ENCODE assay signal across 2 cellular contexts in the genomic region with DNA sequence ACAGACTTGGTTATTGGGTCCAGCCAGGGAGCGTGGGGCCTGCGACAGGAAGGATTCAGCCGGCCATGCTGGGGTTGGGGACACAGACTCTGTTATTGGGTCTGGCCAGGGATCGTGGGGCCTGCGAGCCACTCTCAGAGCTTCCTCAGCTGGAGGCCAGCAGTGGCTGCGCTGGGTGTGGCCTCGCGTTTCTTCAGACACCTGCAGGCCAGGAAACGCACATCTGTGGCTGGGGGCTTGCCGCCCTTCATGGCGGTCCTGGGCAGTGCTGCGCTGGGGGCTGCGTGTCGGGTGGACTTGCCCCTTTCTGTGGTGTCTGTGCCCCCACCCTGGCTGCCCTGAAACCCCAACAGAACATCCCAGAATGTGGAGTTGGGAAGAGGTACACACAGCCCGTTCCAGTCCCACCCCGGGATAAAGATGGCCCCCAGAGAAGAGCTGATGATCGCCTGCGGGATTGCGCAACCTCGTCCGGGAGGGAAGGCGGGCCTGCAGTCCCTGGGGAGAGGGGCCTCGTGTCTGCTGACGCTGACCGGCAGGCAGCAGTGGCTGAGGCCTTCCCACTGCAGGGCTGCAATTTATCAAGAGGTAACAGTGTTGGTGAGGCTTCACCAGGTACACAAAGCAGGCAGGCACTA.
A peak's percentile ranks its signal among the peaks of the same experiment; 100 is the strongest.
TF ChIP-seq lines count a peak whose summit lies in the region.

No MANE protein-coding gene starts in this region.

TF ChIP-seq in A549, 52 proteins besides CTCF, POLR2A, EP300 and RAD21:
- TF ChIP-seq SREBF2 (IDR thresholded peaks at IDR 0.05), result no peak
- peak; percentile 80 to 90; a peak in 3 of 4 replicates for TF ChIP-seq CEBPB (IDR thresholded peaks at IDR 0.05)

TF ChIP-seq in HepG2, 621 proteins besides CTCF, POLR2A, EP300 and RAD21 (continues in another document):
- TF ChIP-seq ELF1 (CRISPR knock-in tag; IDR thresholded peaks at IDR 0.05) (no peak), YEATS2 (CRISPR knock-in tag; IDR thresholded peaks at IDR 0.05; ENCODE audit: borderline replicate concordance) (no peak), AGO2 (optimal IDR thresholded peaks at IDR 0.05; ENCODE audit: low read depth, low read length) (peak; percentile 80), SALL2 (CRISPR knock-in tag; IDR thresholded peaks at IDR 0.05) (no peak), FOXC1 (CRISPR knock-in tag; IDR thresholded peaks at IDR 0.05; ENCODE audit: borderline replicate concordance) (no peak), RARG (CRISPR knock-in tag; IDR thresholded peaks at IDR 0.05; ENCODE audit: low read depth) (no peak), HOXA5 (CRISPR knock-in tag; IDR thresholded peaks at IDR 0.05) (no peak), NKX3-1 (CRISPR knock-in tag; IDR thresholded peaks at IDR 0.05) (no peak), POLR2AphosphoS5 (IDR thresholded peaks at IDR 0.05; ENCODE audit: low read depth, low read length) (no peak), ZNF615 (CRISPR knock-in tag; IDR thresholded peaks at IDR 0.05; ENCODE audit: borderline replicate concordance) (no peak), TOPORS (CRISPR knock-in tag; IDR thresholded peaks at IDR 0.05) (no peak), SNAI1 (CRISPR knock-in tag; IDR thresholded peaks at IDR 0.05; ENCODE audit: borderline replicate concordance) (no peak), ZNF205 (CRISPR knock-in tag; IDR thresholded peaks at IDR 0.05) (no peak), HNRNPLL (IDR thresholded peaks at IDR 0.05; ENCODE audit: low read depth, low read length, poor library complexity, severe bottlenecking) (peak; percentile 21), GABPB1 (CRISPR knock-in tag; IDR thresholded peaks at IDR 0.05) (no peak), CAMTA2 (CRISPR knock-in tag; IDR thresholded peaks at IDR 0.05; ENCODE audit: borderline replicate concordance) (no peak), TAF1 (CRISPR knock-in tag; IDR thresholded peaks at IDR 0.05) (no peak), HNRNPUL1 (IDR thresholded peaks at IDR 0.05; ENCODE audit: low read depth, low read length) (no peak), TARDBP (CRISPR knock-in tag; IDR thresholded peaks at IDR 0.05) (no peak)
- TF ChIP-seq, protein P1, sequence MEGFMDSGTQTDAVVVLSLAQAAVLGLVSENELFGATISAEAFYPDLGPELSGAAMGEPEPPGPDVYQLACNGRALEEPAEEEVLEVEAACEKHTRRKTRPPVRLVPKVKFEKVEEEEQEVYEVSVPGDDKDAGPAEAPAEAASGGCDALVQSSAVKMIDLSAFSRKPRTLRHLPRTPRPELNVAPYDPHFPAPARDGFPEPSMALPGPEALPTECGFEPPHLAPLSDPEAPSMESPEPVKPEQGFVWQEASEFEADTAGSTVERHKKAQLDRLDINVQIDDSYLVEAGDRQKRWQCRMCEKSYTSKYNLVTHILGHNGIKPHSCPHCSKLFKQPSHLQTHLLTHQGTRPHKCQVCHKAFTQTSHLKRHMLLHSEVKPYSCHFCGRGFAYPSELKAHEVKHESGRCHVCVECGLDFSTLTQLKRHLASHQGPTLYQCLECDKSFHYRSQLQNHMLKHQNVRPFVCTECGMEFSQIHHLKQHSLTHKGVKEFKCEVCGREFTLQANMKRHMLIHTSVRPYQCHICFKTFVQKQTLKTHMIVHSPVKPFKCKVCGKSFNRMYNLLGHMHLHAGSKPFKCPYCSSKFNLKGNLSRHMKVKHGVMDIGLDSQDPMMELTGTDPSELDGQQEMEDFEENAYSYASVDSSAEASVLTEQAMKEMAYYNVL (CRISPR knock-in tag; IDR thresholded peaks at IDR 0.05; ENCODE audit: borderline replicate concordance), result no peak
- TF ChIP-seq, protein P2, sequence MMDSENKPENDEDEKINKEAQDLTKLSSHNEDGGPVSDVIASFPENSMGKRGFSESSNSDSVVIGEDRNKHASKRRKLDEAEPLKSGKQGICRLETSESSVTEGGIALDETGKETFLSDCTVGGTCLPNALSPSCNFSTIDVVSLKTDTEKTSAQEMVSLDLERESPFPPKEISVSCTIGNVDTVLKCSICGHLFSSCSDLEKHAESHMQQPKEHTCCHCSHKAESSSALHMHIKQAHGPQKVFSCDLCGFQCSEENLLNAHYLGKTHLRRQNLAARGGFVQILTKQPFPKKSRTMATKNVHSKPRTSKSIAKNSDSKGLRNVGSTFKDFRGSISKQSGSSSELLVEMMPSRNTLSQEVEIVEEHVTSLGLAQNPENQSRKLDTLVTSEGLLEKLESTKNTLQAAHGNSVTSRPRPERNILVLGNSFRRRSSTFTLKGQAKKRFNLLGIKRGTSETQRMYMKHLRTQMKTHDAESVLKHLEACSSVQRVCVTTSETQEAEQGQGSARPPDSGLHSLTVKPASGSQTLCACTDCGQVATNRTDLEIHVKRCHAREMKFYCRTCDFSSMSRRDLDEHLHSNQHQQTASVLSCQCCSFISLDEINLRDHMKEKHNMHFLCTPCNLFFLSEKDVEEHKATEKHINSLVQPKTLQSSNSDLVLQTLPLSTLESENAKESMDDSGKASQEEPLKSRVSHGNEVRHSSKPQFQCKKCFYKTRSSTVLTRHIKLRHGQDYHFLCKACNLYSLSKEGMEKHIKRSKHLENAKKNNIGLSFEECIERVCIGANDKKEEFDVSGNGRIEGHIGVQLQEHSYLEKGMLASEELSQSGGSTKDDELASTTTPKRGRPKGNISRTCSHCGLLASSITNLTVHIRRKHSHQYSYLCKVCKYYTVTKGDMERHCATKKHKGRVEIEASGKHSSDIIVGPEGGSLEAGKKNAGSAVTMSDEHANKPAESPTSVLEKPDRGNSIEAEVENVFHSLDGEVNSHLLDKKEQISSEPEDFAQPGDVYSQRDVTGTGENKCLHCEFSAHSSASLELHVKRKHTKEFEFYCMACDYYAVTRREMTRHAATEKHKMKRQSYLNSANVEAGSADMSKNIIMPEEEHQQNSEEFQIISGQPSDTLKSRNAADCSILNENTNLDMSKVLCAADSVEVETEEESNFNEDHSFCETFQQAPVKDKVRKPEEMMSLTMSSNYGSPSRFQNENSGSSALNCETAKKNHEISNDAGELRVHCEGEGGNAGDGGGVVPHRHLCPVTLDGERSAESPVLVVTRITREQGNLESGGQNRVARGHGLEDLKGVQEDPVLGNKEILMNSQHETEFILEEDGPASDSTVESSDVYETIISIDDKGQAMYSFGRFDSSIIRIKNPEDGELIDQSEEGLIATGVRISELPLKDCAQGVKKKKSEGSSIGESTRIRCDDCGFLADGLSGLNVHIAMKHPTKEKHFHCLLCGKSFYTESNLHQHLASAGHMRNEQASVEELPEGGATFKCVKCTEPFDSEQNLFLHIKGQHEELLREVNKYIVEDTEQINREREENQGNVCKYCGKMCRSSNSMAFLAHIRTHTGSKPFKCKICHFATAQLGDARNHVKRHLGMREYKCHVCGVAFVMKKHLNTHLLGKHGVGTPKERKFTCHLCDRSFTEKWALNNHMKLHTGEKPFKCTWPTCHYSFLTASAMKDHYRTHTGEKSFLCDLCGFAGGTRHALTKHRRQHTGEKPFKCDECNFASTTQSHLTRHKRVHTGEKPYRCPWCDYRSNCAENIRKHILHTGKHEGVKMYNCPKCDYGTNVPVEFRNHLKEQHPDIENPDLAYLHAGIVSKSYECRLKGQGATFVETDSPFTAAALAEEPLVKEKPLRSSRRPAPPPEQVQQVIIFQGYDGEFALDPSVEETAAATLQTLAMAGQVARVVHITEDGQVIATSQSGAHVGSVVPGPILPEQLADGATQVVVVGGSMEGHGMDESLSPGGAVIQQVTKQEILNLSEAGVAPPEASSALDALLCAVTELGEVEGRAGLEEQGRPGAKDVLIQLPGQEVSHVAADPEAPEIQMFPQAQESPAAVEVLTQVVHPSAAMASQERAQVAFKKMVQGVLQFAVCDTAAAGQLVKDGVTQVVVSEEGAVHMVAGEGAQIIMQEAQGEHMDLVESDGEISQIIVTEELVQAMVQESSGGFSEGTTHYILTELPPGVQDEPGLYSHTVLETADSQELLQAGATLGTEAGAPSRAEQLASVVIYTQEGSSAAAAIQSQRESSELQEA (CRISPR knock-in tag; IDR thresholded peaks at IDR 0.05; ENCODE audit: not compliant biosample characterization), result no peak
- TF ChIP-seq, protein P3, sequence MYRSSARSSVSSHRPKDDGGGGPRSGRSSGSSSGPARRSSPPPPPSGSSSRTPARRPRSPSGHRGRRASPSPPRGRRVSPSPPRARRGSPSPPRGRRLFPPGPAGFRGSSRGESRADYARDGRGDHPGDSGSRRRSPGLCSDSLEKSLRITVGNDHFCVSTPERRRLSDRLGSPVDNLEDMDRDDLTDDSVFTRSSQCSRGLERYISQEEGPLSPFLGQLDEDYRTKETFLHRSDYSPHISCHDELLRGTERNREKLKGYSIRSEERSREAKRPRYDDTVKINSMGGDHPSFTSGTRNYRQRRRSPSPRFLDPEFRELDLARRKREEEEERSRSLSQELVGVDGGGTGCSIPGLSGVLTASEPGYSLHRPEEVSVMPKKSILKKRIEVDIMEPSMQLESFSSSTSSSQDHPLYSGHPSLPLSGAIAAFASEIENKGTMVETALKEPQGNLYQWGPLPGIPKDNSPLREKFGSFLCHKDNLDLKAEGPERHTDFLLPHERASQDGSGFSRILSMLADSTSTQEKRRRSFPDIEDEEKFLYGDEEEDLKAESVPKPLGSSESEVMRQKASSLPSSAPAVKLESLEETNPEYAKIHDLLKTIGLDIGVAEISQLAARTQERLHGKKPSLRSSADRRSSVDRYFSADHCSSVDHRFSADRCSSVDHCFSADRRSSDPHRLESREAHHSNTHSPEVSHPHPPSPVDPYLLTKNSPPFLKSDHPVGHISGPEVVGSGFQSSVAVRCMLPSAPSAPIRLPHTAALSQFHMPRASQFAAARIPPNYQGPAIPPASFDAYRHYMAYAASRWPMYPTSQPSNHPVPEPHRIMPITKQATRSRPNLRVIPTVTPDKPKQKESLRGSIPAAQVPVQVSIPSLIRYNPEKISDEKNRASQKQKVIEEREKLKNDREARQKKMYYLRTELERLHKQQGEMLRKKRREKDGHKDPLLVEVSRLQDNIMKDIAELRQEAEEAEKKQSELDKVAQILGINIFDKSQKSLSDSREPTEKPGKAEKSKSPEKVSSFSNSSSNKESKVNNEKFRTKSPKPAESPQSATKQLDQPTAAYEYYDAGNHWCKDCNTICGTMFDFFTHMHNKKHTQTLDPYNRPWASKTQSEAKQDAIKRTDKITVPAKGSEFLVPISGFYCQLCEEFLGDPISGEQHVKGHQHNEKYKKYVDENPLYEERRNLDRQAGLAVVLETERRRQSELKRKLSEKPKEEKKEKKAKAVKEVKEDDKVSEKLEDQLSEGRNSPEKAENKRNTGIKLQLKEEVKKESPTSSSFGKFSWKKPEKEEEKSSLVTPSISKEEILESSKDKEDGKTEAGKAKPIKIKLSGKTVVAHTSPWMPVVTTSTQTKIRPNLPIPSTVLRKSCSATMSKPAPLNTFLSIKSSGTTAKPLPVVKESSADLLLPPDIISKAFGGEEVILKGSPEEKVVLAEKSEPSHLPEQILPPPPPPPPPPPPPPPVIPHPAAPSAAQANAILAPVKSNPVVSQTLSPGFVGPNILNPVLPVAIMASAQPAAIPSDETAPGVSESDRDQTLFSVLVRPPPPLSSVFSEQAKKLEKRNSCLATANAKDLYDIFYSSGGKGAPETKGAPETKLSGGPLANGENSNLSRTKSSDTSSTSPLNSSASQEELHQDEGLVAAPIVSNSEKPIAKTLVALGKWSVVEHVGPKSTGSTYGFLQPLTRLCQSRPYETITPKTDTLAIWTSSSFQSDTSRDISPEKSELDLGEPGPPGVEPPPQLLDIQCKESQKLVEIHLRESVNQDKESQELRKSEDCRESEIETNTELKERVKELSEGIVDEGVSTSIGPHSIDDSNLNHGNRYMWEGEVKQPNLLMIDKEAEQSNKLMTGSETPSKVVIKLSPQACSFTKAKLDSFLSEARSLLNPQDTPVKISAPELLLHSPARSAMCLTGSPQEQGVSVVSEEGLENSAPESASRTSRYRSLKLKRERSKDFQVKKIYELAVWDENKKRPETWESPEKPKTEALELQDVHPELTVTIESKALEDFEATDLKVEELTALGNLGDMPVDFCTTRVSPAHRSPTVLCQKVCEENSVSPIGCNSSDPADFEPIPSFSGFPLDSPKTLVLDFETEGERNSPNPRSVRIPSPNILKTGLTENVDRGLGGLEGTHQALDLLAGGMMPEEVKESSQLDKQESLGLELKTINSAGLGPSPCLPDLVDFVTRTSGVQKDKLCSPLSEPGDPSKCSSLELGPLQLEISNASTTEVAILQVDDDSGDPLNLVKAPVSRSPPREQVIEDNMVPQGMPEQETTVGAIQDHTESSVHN (CRISPR knock-in tag; IDR thresholded peaks at IDR 0.05), result no peak
- TF ChIP-seq, protein P4, sequence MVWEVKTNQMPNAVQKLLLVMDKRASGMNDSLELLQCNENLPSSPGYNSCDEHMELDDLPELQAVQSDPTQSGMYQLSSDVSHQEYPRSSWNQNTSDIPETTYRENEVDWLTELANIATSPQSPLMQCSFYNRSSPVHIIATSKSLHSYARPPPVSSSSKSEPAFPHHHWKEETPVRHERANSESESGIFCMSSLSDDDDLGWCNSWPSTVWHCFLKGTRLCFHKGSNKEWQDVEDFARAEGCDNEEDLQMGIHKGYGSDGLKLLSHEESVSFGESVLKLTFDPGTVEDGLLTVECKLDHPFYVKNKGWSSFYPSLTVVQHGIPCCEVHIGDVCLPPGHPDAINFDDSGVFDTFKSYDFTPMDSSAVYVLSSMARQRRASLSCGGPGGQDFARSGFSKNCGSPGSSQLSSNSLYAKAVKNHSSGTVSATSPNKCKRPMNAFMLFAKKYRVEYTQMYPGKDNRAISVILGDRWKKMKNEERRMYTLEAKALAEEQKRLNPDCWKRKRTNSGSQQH (CRISPR knock-in tag; IDR thresholded peaks at IDR 0.05; ENCODE audit: low read depth), result no peak
- TF ChIP-seq, protein P5, sequence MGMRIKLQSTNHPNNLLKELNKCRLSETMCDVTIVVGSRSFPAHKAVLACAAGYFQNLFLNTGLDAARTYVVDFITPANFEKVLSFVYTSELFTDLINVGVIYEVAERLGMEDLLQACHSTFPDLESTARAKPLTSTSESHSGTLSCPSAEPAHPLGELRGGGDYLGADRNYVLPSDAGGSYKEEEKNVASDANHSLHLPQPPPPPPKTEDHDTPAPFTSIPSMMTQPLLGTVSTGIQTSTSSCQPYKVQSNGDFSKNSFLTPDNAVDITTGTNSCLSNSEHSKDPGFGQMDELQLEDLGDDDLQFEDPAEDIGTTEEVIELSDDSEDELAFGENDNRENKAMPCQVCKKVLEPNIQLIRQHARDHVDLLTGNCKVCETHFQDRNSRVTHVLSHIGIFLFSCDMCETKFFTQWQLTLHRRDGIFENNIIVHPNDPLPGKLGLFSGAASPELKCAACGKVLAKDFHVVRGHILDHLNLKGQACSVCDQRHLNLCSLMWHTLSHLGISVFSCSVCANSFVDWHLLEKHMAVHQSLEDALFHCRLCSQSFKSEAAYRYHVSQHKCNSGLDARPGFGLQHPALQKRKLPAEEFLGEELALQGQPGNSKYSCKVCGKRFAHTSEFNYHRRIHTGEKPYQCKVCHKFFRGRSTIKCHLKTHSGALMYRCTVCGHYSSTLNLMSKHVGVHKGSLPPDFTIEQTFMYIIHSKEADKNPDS (CRISPR knock-in tag; IDR thresholded peaks at IDR 0.05), result no peak
- TF ChIP-seq, protein P6, sequence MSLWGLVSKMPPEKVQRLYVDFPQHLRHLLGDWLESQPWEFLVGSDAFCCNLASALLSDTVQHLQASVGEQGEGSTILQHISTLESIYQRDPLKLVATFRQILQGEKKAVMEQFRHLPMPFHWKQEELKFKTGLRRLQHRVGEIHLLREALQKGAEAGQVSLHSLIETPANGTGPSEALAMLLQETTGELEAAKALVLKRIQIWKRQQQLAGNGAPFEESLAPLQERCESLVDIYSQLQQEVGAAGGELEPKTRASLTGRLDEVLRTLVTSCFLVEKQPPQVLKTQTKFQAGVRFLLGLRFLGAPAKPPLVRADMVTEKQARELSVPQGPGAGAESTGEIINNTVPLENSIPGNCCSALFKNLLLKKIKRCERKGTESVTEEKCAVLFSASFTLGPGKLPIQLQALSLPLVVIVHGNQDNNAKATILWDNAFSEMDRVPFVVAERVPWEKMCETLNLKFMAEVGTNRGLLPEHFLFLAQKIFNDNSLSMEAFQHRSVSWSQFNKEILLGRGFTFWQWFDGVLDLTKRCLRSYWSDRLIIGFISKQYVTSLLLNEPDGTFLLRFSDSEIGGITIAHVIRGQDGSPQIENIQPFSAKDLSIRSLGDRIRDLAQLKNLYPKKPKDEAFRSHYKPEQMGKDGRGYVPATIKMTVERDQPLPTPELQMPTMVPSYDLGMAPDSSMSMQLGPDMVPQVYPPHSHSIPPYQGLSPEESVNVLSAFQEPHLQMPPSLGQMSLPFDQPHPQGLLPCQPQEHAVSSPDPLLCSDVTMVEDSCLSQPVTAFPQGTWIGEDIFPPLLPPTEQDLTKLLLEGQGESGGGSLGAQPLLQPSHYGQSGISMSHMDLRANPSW (CRISPR knock-in tag; IDR thresholded peaks at IDR 0.05; ENCODE audit: borderline replicate concordance), result no peak
